Comparison of ENCODE assay signal across 8 cellular contexts in the genomic region with DNA sequence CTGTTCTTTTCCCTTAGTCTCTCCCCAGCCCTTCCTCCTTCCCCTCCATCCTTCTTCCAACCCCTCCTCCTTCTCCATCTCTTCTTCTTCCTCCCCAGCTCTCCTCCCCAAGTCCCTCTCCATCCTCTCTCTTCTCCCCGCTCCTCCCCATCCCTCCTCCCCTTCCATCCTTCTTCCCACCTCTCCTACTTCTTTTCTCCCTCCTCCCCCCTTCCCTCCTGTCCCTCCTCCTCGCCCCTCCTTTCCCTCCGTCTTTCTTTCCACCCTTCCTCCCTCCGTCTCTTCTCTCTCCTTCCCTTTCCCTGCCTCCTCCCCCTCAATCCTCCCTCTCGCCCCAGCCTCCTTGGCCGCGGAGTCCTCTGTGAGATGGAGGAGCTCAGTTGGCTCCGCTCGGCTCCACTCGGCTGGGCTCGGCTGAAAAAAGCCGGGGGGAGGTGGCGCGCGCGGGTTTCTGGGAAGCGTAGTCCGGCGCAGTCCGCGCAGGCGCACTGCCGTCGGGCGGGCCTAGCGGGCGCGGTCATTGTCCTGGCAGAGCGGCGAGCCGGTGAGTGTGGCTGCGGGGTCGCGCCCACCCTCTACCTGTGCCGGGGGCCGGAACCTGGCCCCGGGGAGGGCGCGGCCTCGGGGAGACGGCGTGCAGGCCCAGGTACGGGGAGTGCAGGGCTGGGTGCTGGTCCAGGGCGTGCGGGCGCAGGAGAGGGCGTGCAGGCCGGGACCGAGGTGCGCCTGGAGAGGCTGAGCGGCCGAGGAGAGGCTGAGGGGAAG. TPM values are rescaled to one million over a fixed set of nuclear protein-coding genes. Genes with fewer than 3 reads are reported as not detected.
DNase-seq lines count a peak whose midpoint lies in the region; ATAC-seq and TF ChIP-seq lines count a peak whose summit lies in the region.

A gene (plus strand): TSS at position 520 of the 765 bp plus-strand sequence. CDS start 6,257 bp downstream, outside the sequence.

- peak within 1 kb of the TSS; percentile 51 for H3K27ac ChIP-seq in upper lobe of right lung

- H3K9me3 Mint-ChIP-seq in T-helper 1 cell treated with Interleukin-12 subunit alpha and Interleukin-12 subunit beta and Interleukin-4 antibody, amounts not matched to agents 30 μg/mL and 1 μg/mL, for 36 hours: peaks cover 61% of the 10 kb centered on the region
- peaks cover 24% of the 10 kb centered on the region for H3K9me3 Mint-ChIP-seq in progenitor cell of endocrine pancreas (ENCODE audit: low read depth)

- no peaks in the 10 kb centered on the region for H3K36me3 ChIP-seq in upper lobe of right lung

- no peaks in the 10 kb centered on the region for H3K9me3 ChIP-seq in upper lobe of right lung

- H3K4me1 Mint-ChIP-seq in T-helper 1 cell treated with Interleukin-12 subunit alpha and Interleukin-12 subunit beta and Interleukin-4 antibody, amounts not matched to agents 30 μg/mL and 1 μg/mL, for 36 hours (ENCODE audit: low read depth): peaks cover 12% of the 10 kb centered on the region
- H3K4me1 Mint-ChIP-seq in progenitor cell of endocrine pancreas (ENCODE audit: low read depth): peaks cover 8% of the 10 kb centered on the region

- H3K27ac Mint-ChIP-seq in T-helper 1 cell treated with Interleukin-12 subunit alpha and Interleukin-12 subunit beta and Interleukin-4 antibody, amounts not matched to agents 30 μg/mL and 1 μg/mL, for 36 hours: peak within 1 kb of the TSS; percentile 81
- peak within 1 kb of the TSS; percentile 94 for H3K27ac Mint-ChIP-seq in progenitor cell of endocrine pancreas

- peaks cover 22% of the 10 kb centered on the region for H3K36me3 Mint-ChIP-seq in T-helper 1 cell treated with Interleukin-12 subunit alpha and Interleukin-12 subunit beta and Interleukin-4 antibody, amounts not matched to agents 30 μg/mL and 1 μg/mL, for 36 hours (ENCODE audit: low read depth)
- peaks cover 32% of the 10 kb centered on the region for H3K36me3 Mint-ChIP-seq in progenitor cell of endocrine pancreas (ENCODE audit: insufficient read depth)

- H3K4me1 ChIP-seq in upper lobe of right lung: peaks cover 7% of the 10 kb centered on the region

- peak within 1 kb of the TSS; percentile 91 for H3K4me3 ChIP-seq in upper lobe of right lung

- DNase-seq in GM04503 (ENCODE audit: low read depth) (peak; percentile 37), NCI-H1417 treated with DMSO at 0.1 percent for 48 hours (lab: John Stamatoyannopoulos, UW) (peak; percentile 27), amygdala (lab: John Stamatoyannopoulos, UW) (peak in 55 of 56 donors; percentile 35 to 93 (median 78)), left ventricle myocardium superior (peak; percentile 95), progenitor cell of endocrine pancreas (ENCODE audit: low spot score, unreplicated experiment) (peak; percentile 90), upper lobe of right lung (peak; percentile 94)

- intact Hi-C loops in left ventricle myocardium superior (cut with micrococcal nuclease) (no loop called here), upper lobe of right lung (cut with DNase I) (no loop called here)

- no peaks in the 10 kb centered on the region for H3K27me3 ChIP-seq in upper lobe of right lung

- peak within 1 kb of the TSS; percentile 92 for H3K4me3 Mint-ChIP-seq in T-helper 1 cell treated with Interleukin-12 subunit alpha and Interleukin-12 subunit beta and Interleukin-4 antibody, amounts not matched to agents 30 μg/mL and 1 μg/mL, for 36 hours
- H3K4me3 Mint-ChIP-seq in progenitor cell of endocrine pancreas (ENCODE audit: low read depth): peak within 1 kb of the TSS; percentile 87

- ATAC-seq in HG02610 (IDR thresholded peaks at IDR 0.05; ENCODE audit: unreplicated experiment) (peak; percentile 87), left ventricle myocardium superior (peak; percentile 99), upper lobe of right lung (peak; percentile 98)

- TF ChIP-seq CTCF in progenitor cell of endocrine pancreas (IDR thresholded peaks at IDR 0.05; ENCODE audit: unreplicated experiment) (no peak), upper lobe of right lung (IDR thresholded peaks at IDR 0.05) (no peak)

- H3K27me3 Mint-ChIP-seq in T-helper 1 cell treated with Interleukin-12 subunit alpha and Interleukin-12 subunit beta and Interleukin-4 antibody, amounts not matched to agents 30 μg/mL and 1 μg/mL, for 36 hours (ENCODE audit: low read depth): no peaks in the 10 kb centered on the region
- no peaks in the 10 kb centered on the region for H3K27me3 Mint-ChIP-seq in progenitor cell of endocrine pancreas

RNA-seq across cellular contexts. Expression of the gene that starts here (rescaled TPM):
- total RNA-seq in left ventricle myocardium superior (6.6 TPM), progenitor cell of endocrine pancreas (16.9 and 17.1 TPM in 2 replicates), upper lobe of right lung (7.0 TPM)

Comparison
In these comparisons a context has a peak if more than half of its experiments do, and no peak if none do; other contexts are left out.
1. Peak in every context shown above with its lines: DNase-seq, ATAC-seq, H3K4me3 ChIP-seq and H3K27ac ChIP-seq.
2. DNase-seq: peak in every context shown above with its lines; median percentile 95 in left ventricle myocardium superior; 94 in upper lobe of right lung; 90 in progenitor cell of endocrine pancreas; 78 in amygdala; 37 in GM04503; 27 in NCI-H1417 treated with DMSO at 0.1 percent for 48 hours.